In genomic region chr4:164485169-164485568, GRCh38 we compare ENCODE assay signal across 19 cellular contexts.
DNase-seq lines count a peak whose midpoint lies in the region; TF ChIP-seq lines count a peak whose summit lies in the region.
"Had no signal": no experiment of that assay in that cellular context is flagged by ENCODE, and none has a peak within 500 bp of the region (broad histone marks: within the 10 kb centered on the region; RNA-seq: fewer than 3 reads in every experiment).

No MANE protein-coding gene starts in this region.

- CTCF ChIA-PET in RWPE1 (lab: Yijun Ruan, JAX): no interaction called here

- POLR2A ChIA-PET in RWPE1 (lab: Yijun Ruan, JAX; ENCODE audit: low non-redundant PET): no interaction called here

- H3K9me3 ChIP-seq in SK-N-MC (ENCODE audit: low read depth, low read length): no peaks in the 10 kb centered on the region
- H3K9me3 ChIP-seq: BLaER1 had no signal

- H3K27ac ChIP-seq in SK-N-MC: peak overlapping the region; percentile 99
- H3K27ac ChIP-seq in RWPE1: no peak overlapping the region
- H3K27ac ChIP-seq: BLaER1, HL-60 had no signal

- no peak overlapping the region for H3K4me3 ChIP-seq in SK-N-MC
- H3K4me3 ChIP-seq: BLaER1, GM23338, K562 had no signal

- DNase-seq in DMS53 (lab: John Stamatoyannopoulos, UW): peak; percentile 14
- no peak for DNase-seq in SK-N-MC (ENCODE audit: low read depth, low spot score)
- DNase-seq in kidney tubule cell (ENCODE audit: low spot score): peak; percentile 76
- DNase-seq in renal cortical epithelial cell (ENCODE audit: low read depth): peak; percentile 6
- DNase-seq in activated T-cell treated with anti-CD3 and anti-CD28 coated beads for 4 hours: no peak
- DNase-seq in cerebellar nuclear complex (lab: John Stamatoyannopoulos, UW): no peak
- DNase-seq in RWPE1 (ENCODE audit: low spot score): no peak
- DNase-seq in activated CD4-positive, alpha-beta T cell treated with anti-CD3 and anti-CD28 coated beads for 48 hours: no peak
- DNase-seq: Calu3; CD4-positive, alpha-beta memory T cell; DMS 273 treated with DMSO at 0.1 percent for 48 hours; DMS79 treated with DMSO at 0.1 percent for 48 hours; GF-D8; H7; HFFc6 had no signal

- TF ChIP-seq CTCF in RWPE1 (conservative IDR thresholded peaks at IDR 0.05; ENCODE audit: low read depth): no peak

- peaks cover 3% of the 10 kb centered on the region for H3K36me3 ChIP-seq in SK-N-MC (ENCODE audit: insufficient read depth, low read length)
- H3K36me3 ChIP-seq: BLaER1 had no signal

- no peak overlapping the region for H3K9ac ChIP-seq in SK-N-MC (ENCODE audit: insufficient read length)
- H3K9ac ChIP-seq: BLaER1 had no signal

Comparison
In these comparisons a context has a peak if more than half of its experiments do, and no peak if none do; other contexts are left out.
1. DNase-seq: peak in DMS53 (single experiment), kidney tubule cell (single experiment) and renal cortical epithelial cell (single experiment); none in SK-N-MC (single experiment), activated T-cell treated with anti-CD3 and anti-CD28 coated beads for 4 hours (single experiment), cerebellar nuclear complex (0 of 2), RWPE1 (single experiment) and activated CD4-positive, alpha-beta T cell treated with anti-CD3 and anti-CD28 coated beads for 48 hours (single experiment).